In the genomic region with DNA sequence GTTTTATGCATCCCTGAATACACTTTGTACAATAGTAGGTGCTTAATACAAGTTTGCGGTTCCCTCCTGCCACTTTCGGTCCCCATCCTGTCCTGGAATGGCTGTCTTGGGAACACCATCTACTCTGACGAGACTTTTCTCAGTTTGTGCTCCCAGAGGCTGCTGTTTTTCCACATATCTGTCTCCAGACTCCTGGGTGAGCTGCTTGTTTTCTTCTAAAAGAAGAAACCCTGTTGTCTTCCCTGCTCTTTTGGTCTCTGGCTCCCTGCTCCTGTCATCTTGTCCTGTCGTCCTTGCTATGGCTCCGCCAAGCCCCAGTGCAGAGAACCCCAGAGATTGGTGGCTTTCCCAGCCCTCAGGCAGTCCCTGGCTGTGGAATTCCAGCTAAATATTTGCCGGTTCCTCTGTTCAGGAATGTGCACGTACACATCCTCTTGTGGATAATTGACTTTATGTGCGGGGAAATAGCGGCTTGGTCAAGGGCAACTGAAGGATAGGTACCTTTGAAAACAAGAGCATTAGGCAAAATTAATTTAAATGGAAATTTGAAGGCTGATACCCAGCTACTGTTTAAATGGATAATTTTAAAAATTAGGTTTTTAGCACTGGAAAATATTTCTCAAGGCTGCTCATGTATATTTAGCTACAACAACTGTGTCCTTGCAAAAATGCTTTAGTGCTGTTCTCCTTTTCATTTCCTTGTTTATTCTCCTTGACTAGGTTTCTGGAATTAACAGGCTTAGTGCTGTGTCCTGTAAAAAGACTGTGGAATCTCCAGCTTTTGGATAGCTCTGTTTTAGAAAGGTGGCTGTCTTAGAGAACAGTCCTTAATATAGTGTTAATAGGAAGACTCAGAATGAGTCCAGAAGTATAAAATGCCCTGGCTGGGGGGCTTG, we compare ENCODE assay signal across 1 cellular context.
TF ChIP-seq lines count a peak whose summit lies in the region.

No MANE protein-coding gene starts in this region.

TF ChIP-seq in HepG2, 621 proteins besides CTCF, POLR2A, EP300 and RAD21 (continues in another document):
- no peak for TF ChIP-seq TCF7L2 (IDR thresholded peaks at IDR 0.05; ENCODE audit: low read depth, low read length)
- peak; percentile 47; the same call in 1 of the 2 replicates for TF ChIP-seq KDM6A (CRISPR knock-in tag; IDR thresholded peaks at IDR 0.05; ENCODE audit: low read depth)
- no peak for TF ChIP-seq XRCC5 (optimal IDR thresholded peaks at IDR 0.05; ENCODE audit: low read length)
- no peak for TF ChIP-seq ZNF446 (CRISPR knock-in tag; IDR thresholded peaks at IDR 0.05)
- no peak for TF ChIP-seq U2AF2 (IDR thresholded peaks at IDR 0.05; ENCODE audit: low read depth, low read length)
- TF ChIP-seq ZSCAN12 (CRISPR knock-in tag; IDR thresholded peaks at IDR 0.05) = 0 out of 2 replicates have a peak, but pooled peaks have one; percentile 40
- TF ChIP-seq TGIF2 (CRISPR knock-in tag; IDR thresholded peaks at IDR 0.05) = 0 out of 2 replicates have a peak, but pooled peaks have one; percentile 22
- TF ChIP-seq MTF1 (CRISPR knock-in tag; IDR thresholded peaks at IDR 0.05) = no peak
- no peak for TF ChIP-seq ZBTB42 (CRISPR knock-in tag; IDR thresholded peaks at IDR 0.05)
- no peak for TF ChIP-seq SIX4 (CRISPR knock-in tag; IDR thresholded peaks at IDR 0.05)
- TF ChIP-seq, protein P1, sequence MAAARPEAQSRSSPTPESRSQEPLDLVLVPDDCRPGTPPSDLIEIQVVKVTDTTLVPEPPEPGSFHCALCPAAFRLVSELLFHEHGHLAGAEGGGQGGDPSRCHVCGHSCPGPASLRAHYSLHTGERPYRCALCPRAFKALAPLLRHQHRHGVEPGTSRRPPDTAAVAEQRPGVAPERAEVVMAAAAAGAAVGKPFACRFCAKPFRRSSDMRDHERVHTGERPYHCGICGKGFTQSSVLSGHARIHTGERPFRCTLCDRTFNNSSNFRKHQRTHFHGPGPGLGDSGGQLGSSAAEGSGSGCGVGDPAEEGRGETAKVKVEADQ (CRISPR knock-in tag; IDR thresholded peaks at IDR 0.05; ENCODE audit: borderline replicate concordance) = no peak
- TF ChIP-seq, protein P2, sequence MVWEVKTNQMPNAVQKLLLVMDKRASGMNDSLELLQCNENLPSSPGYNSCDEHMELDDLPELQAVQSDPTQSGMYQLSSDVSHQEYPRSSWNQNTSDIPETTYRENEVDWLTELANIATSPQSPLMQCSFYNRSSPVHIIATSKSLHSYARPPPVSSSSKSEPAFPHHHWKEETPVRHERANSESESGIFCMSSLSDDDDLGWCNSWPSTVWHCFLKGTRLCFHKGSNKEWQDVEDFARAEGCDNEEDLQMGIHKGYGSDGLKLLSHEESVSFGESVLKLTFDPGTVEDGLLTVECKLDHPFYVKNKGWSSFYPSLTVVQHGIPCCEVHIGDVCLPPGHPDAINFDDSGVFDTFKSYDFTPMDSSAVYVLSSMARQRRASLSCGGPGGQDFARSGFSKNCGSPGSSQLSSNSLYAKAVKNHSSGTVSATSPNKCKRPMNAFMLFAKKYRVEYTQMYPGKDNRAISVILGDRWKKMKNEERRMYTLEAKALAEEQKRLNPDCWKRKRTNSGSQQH (CRISPR knock-in tag; IDR thresholded peaks at IDR 0.05; ENCODE audit: low read depth) = no peak; the same call in 1 of the 2 replicates
- no peak for TF ChIP-seq ZNF354B (CRISPR knock-in tag; IDR thresholded peaks at IDR 0.05)
- peak; percentile 51 for TF ChIP-seq PPARG (CRISPR knock-in tag; conservative IDR thresholded peaks at IDR 0.05)
- TF ChIP-seq ZNF878 (CRISPR knock-in tag; IDR thresholded peaks at IDR 0.05) = peak; percentile 61; the same call in 1 of the 2 replicates
- TF ChIP-seq, protein P3, sequence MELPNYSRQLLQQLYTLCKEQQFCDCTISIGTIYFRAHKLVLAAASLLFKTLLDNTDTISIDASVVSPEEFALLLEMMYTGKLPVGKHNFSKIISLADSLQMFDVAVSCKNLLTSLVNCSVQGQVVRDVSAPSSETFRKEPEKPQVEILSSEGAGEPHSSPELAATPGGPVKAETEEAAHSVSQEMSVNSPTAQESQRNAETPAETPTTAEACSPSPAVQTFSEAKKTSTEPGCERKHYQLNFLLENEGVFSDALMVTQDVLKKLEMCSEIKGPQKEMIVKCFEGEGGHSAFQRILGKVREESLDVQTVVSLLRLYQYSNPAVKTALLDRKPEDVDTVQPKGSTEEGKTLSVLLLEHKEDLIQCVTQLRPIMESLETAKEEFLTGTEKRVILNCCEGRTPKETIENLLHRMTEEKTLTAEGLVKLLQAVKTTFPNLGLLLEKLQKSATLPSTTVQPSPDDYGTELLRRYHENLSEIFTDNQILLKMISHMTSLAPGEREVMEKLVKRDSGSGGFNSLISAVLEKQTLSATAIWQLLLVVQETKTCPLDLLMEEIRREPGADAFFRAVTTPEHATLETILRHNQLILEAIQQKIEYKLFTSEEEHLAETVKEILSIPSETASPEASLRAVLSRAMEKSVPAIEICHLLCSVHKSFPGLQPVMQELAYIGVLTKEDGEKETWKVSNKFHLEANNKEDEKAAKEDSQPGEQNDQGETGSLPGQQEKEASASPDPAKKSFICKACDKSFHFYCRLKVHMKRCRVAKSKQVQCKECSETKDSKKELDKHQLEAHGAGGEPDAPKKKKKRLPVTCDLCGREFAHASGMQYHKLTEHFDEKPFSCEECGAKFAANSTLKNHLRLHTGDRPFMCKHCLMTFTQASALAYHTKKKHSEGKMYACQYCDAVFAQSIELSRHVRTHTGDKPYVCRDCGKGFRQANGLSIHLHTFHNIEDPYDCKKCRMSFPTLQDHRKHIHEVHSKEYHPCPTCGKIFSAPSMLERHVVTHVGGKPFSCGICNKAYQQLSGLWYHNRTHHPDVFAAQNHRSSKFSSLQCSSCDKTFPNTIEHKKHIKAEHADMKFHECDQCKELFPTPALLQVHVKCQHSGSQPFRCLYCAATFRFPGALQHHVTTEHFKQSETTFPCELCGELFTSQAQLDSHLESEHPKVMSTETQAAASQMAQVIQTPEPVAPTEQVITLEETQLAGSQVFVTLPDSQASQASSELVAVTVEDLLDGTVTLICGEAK (IDR thresholded peaks at IDR 0.05) = no peak
- TF ChIP-seq, protein P3 (CRISPR knock-in tag; IDR thresholded peaks at IDR 0.05) = no peak; the same call in 1 of the 2 replicates
- TF ChIP-seq, protein P4, sequence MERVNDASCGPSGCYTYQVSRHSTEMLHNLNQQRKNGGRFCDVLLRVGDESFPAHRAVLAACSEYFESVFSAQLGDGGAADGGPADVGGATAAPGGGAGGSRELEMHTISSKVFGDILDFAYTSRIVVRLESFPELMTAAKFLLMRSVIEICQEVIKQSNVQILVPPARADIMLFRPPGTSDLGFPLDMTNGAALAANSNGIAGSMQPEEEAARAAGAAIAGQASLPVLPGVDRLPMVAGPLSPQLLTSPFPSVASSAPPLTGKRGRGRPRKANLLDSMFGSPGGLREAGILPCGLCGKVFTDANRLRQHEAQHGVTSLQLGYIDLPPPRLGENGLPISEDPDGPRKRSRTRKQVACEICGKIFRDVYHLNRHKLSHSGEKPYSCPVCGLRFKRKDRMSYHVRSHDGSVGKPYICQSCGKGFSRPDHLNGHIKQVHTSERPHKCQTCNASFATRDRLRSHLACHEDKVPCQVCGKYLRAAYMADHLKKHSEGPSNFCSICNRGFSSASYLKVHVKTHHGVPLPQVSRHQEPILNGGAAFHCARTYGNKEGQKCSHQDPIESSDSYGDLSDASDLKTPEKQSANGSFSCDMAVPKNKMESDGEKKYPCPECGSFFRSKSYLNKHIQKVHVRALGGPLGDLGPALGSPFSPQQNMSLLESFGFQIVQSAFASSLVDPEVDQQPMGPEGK (CRISPR knock-in tag; IDR thresholded peaks at IDR 0.05) = peak; percentile 44; the same call in 1 of the 2 replicates
- no peak for TF ChIP-seq HOXA9 (CRISPR knock-in tag; IDR thresholded peaks at IDR 0.05; ENCODE audit: borderline replicate concordance)
- TF ChIP-seq, protein P5, sequence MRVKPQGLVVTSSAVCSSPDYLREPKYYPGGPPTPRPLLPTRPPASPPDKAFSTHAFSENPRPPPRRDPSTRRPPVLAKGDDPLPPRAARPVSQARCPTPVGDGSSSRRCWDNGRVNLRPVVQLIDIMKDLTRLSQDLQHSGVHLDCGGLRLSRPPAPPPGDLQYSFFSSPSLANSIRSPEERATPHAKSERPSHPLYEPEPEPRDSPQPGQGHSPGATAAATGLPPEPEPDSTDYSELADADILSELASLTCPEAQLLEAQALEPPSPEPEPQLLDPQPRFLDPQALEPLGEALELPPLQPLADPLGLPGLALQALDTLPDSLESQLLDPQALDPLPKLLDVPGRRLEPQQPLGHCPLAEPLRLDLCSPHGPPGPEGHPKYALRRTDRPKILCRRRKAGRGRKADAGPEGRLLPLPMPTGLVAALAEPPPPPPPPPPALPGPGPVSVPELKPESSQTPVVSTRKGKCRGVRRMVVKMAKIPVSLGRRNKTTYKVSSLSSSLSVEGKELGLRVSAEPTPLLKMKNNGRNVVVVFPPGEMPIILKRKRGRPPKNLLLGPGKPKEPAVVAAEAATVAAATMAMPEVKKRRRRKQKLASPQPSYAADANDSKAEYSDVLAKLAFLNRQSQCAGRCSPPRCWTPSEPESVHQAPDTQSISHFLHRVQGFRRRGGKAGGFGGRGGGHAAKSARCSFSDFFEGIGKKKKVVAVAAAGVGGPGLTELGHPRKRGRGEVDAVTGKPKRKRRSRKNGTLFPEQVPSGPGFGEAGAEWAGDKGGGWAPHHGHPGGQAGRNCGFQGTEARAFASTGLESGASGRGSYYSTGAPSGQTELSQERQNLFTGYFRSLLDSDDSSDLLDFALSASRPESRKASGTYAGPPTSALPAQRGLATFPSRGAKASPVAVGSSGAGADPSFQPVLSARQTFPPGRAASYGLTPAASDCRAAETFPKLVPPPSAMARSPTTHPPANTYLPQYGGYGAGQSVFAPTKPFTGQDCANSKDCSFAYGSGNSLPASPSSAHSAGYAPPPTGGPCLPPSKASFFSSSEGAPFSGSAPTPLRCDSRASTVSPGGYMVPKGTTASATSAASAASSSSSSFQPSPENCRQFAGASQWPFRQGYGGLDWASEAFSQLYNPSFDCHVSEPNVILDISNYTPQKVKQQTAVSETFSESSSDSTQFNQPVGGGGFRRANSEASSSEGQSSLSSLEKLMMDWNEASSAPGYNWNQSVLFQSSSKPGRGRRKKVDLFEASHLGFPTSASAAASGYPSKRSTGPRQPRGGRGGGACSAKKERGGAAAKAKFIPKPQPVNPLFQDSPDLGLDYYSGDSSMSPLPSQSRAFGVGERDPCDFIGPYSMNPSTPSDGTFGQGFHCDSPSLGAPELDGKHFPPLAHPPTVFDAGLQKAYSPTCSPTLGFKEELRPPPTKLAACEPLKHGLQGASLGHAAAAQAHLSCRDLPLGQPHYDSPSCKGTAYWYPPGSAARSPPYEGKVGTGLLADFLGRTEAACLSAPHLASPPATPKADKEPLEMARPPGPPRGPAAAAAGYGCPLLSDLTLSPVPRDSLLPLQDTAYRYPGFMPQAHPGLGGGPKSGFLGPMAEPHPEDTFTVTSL (CRISPR knock-in tag; IDR thresholded peaks at IDR 0.05; ENCODE audit: borderline replicate concordance) = peak; percentile 87; the same call in 1 of the 2 replicates
- TF ChIP-seq GABPB1 (CRISPR knock-in tag; IDR thresholded peaks at IDR 0.05) = no peak; the same call in 1 of the 2 replicates
- 0 out of 2 replicates have a peak, but pooled peaks have one; percentile 40 for TF ChIP-seq ARID2 (CRISPR knock-in tag; IDR thresholded peaks at IDR 0.05; ENCODE audit: borderline replicate concordance)
- TF ChIP-seq, protein P6, sequence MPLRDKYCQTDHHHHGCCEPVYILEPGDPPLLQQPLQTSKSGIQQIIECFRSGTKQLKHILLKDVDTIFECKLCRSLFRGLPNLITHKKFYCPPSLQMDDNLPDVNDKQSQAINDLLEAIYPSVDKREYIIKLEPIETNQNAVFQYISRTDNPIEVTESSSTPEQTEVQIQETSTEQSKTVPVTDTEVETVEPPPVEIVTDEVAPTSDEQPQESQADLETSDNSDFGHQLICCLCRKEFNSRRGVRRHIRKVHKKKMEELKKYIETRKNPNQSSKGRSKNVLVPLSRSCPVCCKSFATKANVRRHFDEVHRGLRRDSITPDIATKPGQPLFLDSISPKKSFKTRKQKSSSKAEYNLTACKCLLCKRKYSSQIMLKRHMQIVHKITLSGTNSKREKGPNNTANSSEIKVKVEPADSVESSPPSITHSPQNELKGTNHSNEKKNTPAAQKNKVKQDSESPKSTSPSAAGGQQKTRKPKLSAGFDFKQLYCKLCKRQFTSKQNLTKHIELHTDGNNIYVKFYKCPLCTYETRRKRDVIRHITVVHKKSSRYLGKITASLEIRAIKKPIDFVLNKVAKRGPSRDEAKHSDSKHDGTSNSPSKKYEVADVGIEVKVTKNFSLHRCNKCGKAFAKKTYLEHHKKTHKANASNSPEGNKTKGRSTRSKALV (CRISPR knock-in tag; IDR thresholded peaks at IDR 0.05) = no peak; the same call in 1 of the 2 replicates
- no peak for TF ChIP-seq ZNF333 (CRISPR knock-in tag; IDR thresholded peaks at IDR 0.05; ENCODE audit: borderline replicate concordance)
- TF ChIP-seq ZNF44 (CRISPR knock-in tag; IDR thresholded peaks at IDR 0.05) = no peak
- TF ChIP-seq ZFP90 (CRISPR knock-in tag; IDR thresholded peaks at IDR 0.05; ENCODE audit: borderline replicate concordance) = no peak
- TF ChIP-seq MIXL1 (CRISPR knock-in tag; IDR thresholded peaks at IDR 0.05) = peak; percentile 99
- TF ChIP-seq ARNT (IDR thresholded peaks at IDR 0.05) = 0 out of 2 replicates have a peak, but pooled peaks have one; percentile 32
- TF ChIP-seq GATA4 (IDR thresholded peaks at IDR 0.05; ENCODE audit: borderline replicate concordance, low read depth) = peak; percentile 72; the same call in 1 of the 2 replicates
